23 cellular contexts compared by ENCODE assay signal in the genomic region with DNA sequence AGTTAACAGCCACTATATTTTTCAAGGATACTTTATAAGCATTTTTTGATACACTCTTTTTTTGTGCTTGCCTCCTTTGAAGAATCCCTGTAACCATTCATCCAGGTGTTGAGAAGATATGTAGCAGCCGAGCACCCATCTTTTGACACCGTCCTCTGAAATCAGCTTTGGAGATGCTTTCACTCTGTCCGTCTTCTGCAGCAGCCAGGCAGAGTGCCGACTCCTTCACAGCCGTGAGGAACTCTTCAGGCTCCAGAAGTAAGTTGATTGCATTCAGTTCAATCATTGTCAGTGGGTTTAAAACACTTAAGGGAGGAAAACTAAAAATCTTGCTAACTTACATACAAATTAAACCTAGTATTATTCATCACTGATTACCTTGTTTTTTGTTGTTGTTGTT.
DNase-seq lines count a peak whose midpoint lies in the region; ATAC-seq, FAIRE-seq and TF ChIP-seq lines count a peak whose summit lies in the region.
"Had no signal": no experiment of that assay in that cellular context is flagged by ENCODE, and none has a peak within 500 bp of the region (broad histone marks: within the 10 kb centered on the region; RNA-seq: fewer than 3 reads in every experiment).

No MANE protein-coding gene starts in this region.

- DNase-seq in GM23338 (ENCODE audit: low spot score) (peak; percentile 7), H1 (ENCODE audit: low read depth in 1 of 2, low spot score in 2 of 2) (no peak), nephron progenitor cell (no peak), DMS153 (lab: John Stamatoyannopoulos, UW) (no peak)
- DNase-seq: AML-193; Caco-2; Calu3; CD4-positive, alpha-beta T cell; CD8-positive, alpha-beta T cell; DMS53; DMS79; DND-41; EL; GDM1 had no signal

- H3K4me3 ChIP-seq in GM23338 (no peak overlapping the region), H1 (ENCODE audit: extremely low read depth in 1 of 4, insufficient read depth in 2 of 4, low read depth in 3 of 4, low read length in 4 of 4) (no peak overlapping the region)
- H3K4me3 ChIP-seq: A549; BLaER1 treated with 17β-estradiol and CSF1 and Interleukin-3, amounts not matched to agents 10 nM and 100 nM; GM12878 had no signal

- H3K56ac ChIP-seq in H1 (replicated peaks; ENCODE audit: insufficient read length, low read depth, low read length) = no peak overlapping the region

- H3K4me1 Mint-ChIP-seq in GM23338 (peaks cover 2% of the 10 kb centered on the region; the same call in 1 of the 3 replicates), nephron progenitor cell (no peaks in the 10 kb centered on the region)
- H3K4me1 Mint-ChIP-seq: B cell had no signal

- H3K27ac ChIP-seq in GM23338 (ENCODE audit: low read depth) = no peak overlapping the region
- H3K27ac ChIP-seq in H1 (ENCODE audit: low read depth, low read length) = no peak overlapping the region
- H3K27ac ChIP-seq: 22Rv1; A549; BLaER1 treated with 17β-estradiol and CSF1 and Interleukin-3, amounts not matched to agents 10 nM and 100 nM; C4-2B had no signal

- H3K9me3 ChIP-seq in H1 (ENCODE audit: insufficient read depth in 2 of 2, low read depth in 1 of 2, low read length in 1 of 2) = no peaks in the 10 kb centered on the region
- H3K9me3 ChIP-seq: A549; BLaER1 treated with 17β-estradiol and CSF1 and Interleukin-3, amounts not matched to agents 10 nM and 100 nM; Caco-2 had no signal

- peak; percentile 13 for FAIRE-seq in H1 (lab: Jason Lieb, UNC)
- FAIRE-seq: GM12878, GM12892, GM18507 had no signal

- no peak overlapping the region for H3K23ac ChIP-seq in H1 (ENCODE audit: insufficient read length)

- H4K8ac ChIP-seq in H1 (ENCODE audit: extremely low read depth, insufficient read depth, low read length) = no peak overlapping the region

- no peaks in the 10 kb centered on the region for H3K23me2 ChIP-seq in H1 (ENCODE audit: low read depth, low read length)

- no peak overlapping the region for H4K91ac ChIP-seq in H1 (replicated peaks; ENCODE audit: insufficient read length, low read length)

- H3K27me3 ChIP-seq in GM23338 (ENCODE audit: insufficient read depth) (no peaks in the 10 kb centered on the region), H1 (replicated peaks in 1 of 4; ENCODE audit: control insufficient read depth in 3 of 4, extremely low read depth in 1 of 4, insufficient read depth in 3 of 4, low read length in 3 of 4) (no peaks in the 10 kb centered on the region)
- H3K27me3 ChIP-seq: BLaER1 treated with 17β-estradiol and CSF1 and Interleukin-3, amounts not matched to agents 10 nM and 100 nM had no signal

- H3K4me1 ChIP-seq in GM23338 (ENCODE audit: insufficient read depth) (no peaks in the 10 kb centered on the region), H1 (replicated peaks in 1 of 4; ENCODE audit: control insufficient read depth in 3 of 4, insufficient read depth in 4 of 4, low read length in 3 of 4) (no peaks in the 10 kb centered on the region)
- H3K4me1 ChIP-seq: A549; BLaER1 treated with 17β-estradiol and CSF1 and Interleukin-3, amounts not matched to agents 10 nM and 100 nM; Caco-2 had no signal

- no peaks in the 10 kb centered on the region for H3K27me3 Mint-ChIP-seq in GM23338 (ENCODE audit: insufficient read depth, low read depth, poor library complexity)
- peaks cover 2% of the 10 kb centered on the region for H3K27me3 Mint-ChIP-seq in nephron progenitor cell (ENCODE audit: low read depth, poor library complexity)
- H3K27me3 Mint-ChIP-seq: B cell; CD4-positive, alpha-beta T cell had no signal

- H3F3A ChIP-seq in GM23338 (replicated peaks; ENCODE audit: low read depth) = no peaks in the 10 kb centered on the region

- H3K4me3 Mint-ChIP-seq in GM23338 (no peak overlapping the region), nephron progenitor cell (no peak overlapping the region)
- H3K4me3 Mint-ChIP-seq: B cell; CD4-positive, alpha-beta T cell; CD8-positive, alpha-beta T cell had no signal

- no peak overlapping the region for H3K14ac ChIP-seq in H1 (ENCODE audit: insufficient read length)

- no peak overlapping the region for H2BK15ac ChIP-seq in H1 (ENCODE audit: low read length)

- H2BK20ac ChIP-seq in H1 (ENCODE audit: low read length) = no peak overlapping the region

- 94% methylated on average over 5 of the region's 5 CpGs; no CpG with 5 or more reads in 1 of the 2 experiments for WGBS in H1 (ENCODE audit: extremely low coverage in 1 of 2, insufficient coverage in 1 of 2, insufficient read length in 1 of 2, insufficient replicate concordance in 2 of 2, low coverage in 1 of 2, low lambda C conversion rate in 2 of 2, missing lambda C conversion rate in 1 of 2), 2 experiments

- no peaks in the 10 kb centered on the region for H3K79me1 ChIP-seq in H1 (ENCODE audit: low read depth, low read length)

- H3K9me3 Mint-ChIP-seq in GM23338 (no peaks in the 10 kb centered on the region), nephron progenitor cell (no peaks in the 10 kb centered on the region)
- H3K9me3 Mint-ChIP-seq: CD4-positive, alpha-beta T cell; CD8-positive, alpha-beta T cell had no signal

- no peak overlapping the region for H2BK5ac ChIP-seq in H1 (ENCODE audit: low read depth, low read length)

- no peaks in the 10 kb centered on the region for H3K36me3 ChIP-seq in GM23338 (ENCODE audit: insufficient read depth)
- no peaks in the 10 kb centered on the region for H3K36me3 ChIP-seq in H1 (ENCODE audit: control insufficient read depth in 2 of 4, insufficient read depth in 4 of 4, low read length in 3 of 4)
- H3K36me3 ChIP-seq: BLaER1 treated with 17β-estradiol and CSF1 and Interleukin-3, amounts not matched to agents 10 nM and 100 nM had no signal

- H2BK12ac ChIP-seq in H1 (ENCODE audit: low read depth, low read length) = no peak overlapping the region

- H2AFZ ChIP-seq in GM23338 (no peak overlapping the region), H1 (ENCODE audit: low read length) (no peak overlapping the region)

- no peak overlapping the region for H2AK5ac ChIP-seq in H1 (ENCODE audit: low read depth, low read length)

- H3K27ac Mint-ChIP-seq in GM23338 (no peak overlapping the region), nephron progenitor cell (peak overlapping the region; percentile 27)
- H3K27ac Mint-ChIP-seq: B cell; CD4-positive, alpha-beta T cell; CD8-positive, alpha-beta T cell had no signal

- no peaks in the 10 kb centered on the region for H3K79me2 ChIP-seq in GM23338 (replicated peaks; ENCODE audit: insufficient read depth)
- no peaks in the 10 kb centered on the region for H3K79me2 ChIP-seq in H1 (ENCODE audit: control insufficient read depth in 1 of 2, insufficient read depth in 2 of 2, low read length in 2 of 2)

- TF ChIP-seq RAD21 in H1 (IDR thresholded peaks at IDR 0.05 in 1 of 2, conservative IDR thresholded peaks at IDR 0.05 in 1 of 2; ENCODE audit: low read depth in 2 of 2, low read length in 2 of 2) = no peak

- H4K20me1 ChIP-seq in GM23338 (replicated peaks; ENCODE audit: insufficient read depth) (no peaks in the 10 kb centered on the region), H1 (replicated peaks in 1 of 2; ENCODE audit: control insufficient read depth in 1 of 2, insufficient read depth in 2 of 2, low read length in 2 of 2) (no peaks in the 10 kb centered on the region)
- H4K20me1 ChIP-seq: BLaER1 treated with 17β-estradiol and CSF1 and Interleukin-3, amounts not matched to agents 10 nM and 100 nM had no signal

- no peak overlapping the region for H3K4me2 ChIP-seq in GM23338
- no peak overlapping the region for H3K4me2 ChIP-seq in H1 (ENCODE audit: insufficient read depth in 1 of 2, low read depth in 2 of 2, low read length in 2 of 2)
- H3K4me2 ChIP-seq: A549; BLaER1 treated with 17β-estradiol and CSF1 and Interleukin-3, amounts not matched to agents 10 nM and 100 nM had no signal

- POLR2A ChIA-PET in H1 (lab: Charles Lee; ENCODE audit: partially characterized antibody) = no interaction called here

- no peak for TF ChIP-seq EP300 in H1 (IDR thresholded peaks at IDR 0.05; ENCODE audit: borderline replicate concordance in 1 of 2, low read depth in 2 of 2, low read length in 2 of 2)

- CTCF ChIA-PET in H1 (lab: Charles Lee; ENCODE audit: partially characterized antibody) = no interaction called here

- H3K9ac ChIP-seq in H1 (replicated peaks in 1 of 4; ENCODE audit: extremely low read depth in 1 of 4, low read depth in 3 of 4, low read length in 3 of 4) = no peak overlapping the region
- H3K9ac ChIP-seq: BLaER1 treated with 17β-estradiol and CSF1 and Interleukin-3, amounts not matched to agents 10 nM and 100 nM had no signal

- no peak overlapping the region for H4K5ac ChIP-seq in H1 (ENCODE audit: insufficient read length, low read depth, low read length)

- no peaks in the 10 kb centered on the region for H3K9me2 ChIP-seq in GM23338 (ENCODE audit: insufficient read depth)

- H3K36me3 Mint-ChIP-seq in GM23338 (ENCODE audit: low read depth) (no peaks in the 10 kb centered on the region), nephron progenitor cell (ENCODE audit: low read depth) (no peaks in the 10 kb centered on the region)
- H3K36me3 Mint-ChIP-seq: CD8-positive, alpha-beta T cell had no signal

- TF ChIP-seq POLR2A in H1 (IDR thresholded peaks at IDR 0.05; ENCODE audit: control extremely low read depth in 1 of 2, low read depth in 2 of 2, low read length in 2 of 2) = no peak

- no peak overlapping the region for H2BK120ac ChIP-seq in H1 (replicated peaks; ENCODE audit: low read depth, low read length)

- no peak for ATAC-seq in GM23338
- no peak for ATAC-seq in GM19463 (IDR thresholded peaks at IDR 0.05; ENCODE audit: unreplicated experiment)
- ATAC-seq: A549; CD8-positive, alpha-beta T cell; GM12878 had no signal

- H3K4ac ChIP-seq in H1 (replicated peaks; ENCODE audit: insufficient read length, low read depth, low read length) = no peak overlapping the region

- TF ChIP-seq CTCF in GM23338 (conservative IDR thresholded peaks at IDR 0.05; ENCODE audit: low read depth in 2 of 2) (no peak), H1 (IDR thresholded peaks at IDR 0.05; ENCODE audit: control extremely low read depth in 1 of 3, insufficient read depth in 1 of 3, low read depth in 1 of 3, low read length in 3 of 3) (no peak), nephron progenitor cell (IDR thresholded peaks at IDR 0.05) (no peak)

- no peak overlapping the region for H3K18ac ChIP-seq in H1 (ENCODE audit: extremely low read depth, low read length)

TF ChIP-seq in GM23338, 12 proteins besides CTCF, POLR2A, EP300 and RAD21 (continues in another document):
- no peak for TF ChIP-seq JUNB (IDR thresholded peaks at IDR 0.05; ENCODE audit: unreplicated experiment)
- no peak for TF ChIP-seq ZNF331 (CRISPR knock-in tag; IDR thresholded peaks at IDR 0.05; ENCODE audit: low read depth)

TF ChIP-seq in H1, 55 proteins besides CTCF, POLR2A, EP300 and RAD21:
- TF ChIP-seq JUND (IDR thresholded peaks at IDR 0.05; ENCODE audit: low read length) (no peak), KDM5A (IDR thresholded peaks at IDR 0.05; ENCODE audit: low read length) (no peak), SIRT6 (IDR thresholded peaks at IDR 0.05; ENCODE audit: low read length) (no peak)
- TF ChIP-seq, protein P1, sequence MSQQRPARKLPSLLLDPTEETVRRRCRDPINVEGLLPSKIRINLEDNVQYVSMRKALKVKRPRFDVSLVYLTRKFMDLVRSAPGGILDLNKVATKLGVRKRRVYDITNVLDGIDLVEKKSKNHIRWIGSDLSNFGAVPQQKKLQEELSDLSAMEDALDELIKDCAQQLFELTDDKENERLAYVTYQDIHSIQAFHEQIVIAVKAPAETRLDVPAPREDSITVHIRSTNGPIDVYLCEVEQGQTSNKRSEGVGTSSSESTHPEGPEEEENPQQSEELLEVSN (IDR thresholded peaks at IDR 0.05) = no peak
